8 cellular contexts compared by ENCODE assay signal in the genomic region with DNA sequence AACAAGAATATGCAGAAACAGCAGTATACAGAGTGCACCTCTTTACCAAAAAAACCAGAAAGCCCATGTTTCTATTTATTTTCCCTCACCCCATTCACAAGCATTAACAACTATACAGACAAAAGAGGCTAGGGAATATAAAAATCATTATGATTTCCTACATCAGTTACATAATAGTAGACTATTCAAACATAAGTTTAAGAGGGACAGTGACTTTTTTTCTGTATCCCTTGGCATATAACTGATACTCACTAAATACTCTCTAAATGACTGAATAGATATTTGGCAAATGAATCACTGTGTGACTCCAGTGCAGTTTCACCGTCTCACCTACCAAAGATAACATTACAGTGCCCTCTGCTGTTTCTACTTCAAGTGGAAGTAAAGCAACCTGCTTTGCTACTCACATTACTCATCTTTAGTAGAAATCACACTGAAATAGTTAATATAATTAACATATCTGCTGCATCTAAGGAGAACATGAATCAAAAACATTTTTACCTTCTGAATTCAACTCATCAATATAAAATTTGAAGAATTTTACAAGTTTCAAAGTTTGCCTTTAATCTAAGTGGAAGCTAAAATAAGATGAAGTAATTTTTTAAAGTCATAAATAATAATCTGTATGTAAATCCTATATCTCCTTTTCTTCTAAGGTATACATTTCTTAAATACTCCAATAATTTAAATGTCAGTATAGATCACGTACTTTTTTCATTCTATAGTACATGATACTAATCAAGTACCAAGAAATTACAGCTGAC.
A peak's percentile ranks its signal among the peaks of the same experiment; 100 is the strongest.
DNase-seq lines count a peak whose midpoint lies in the region; ATAC-seq and TF ChIP-seq lines count a peak whose summit lies in the region.

No MANE protein-coding gene starts in this region.

- no peaks in the 10 kb centered on the region for H3K36me3 ChIP-seq in ascending aorta

- H3K4me3 ChIP-seq in ascending aorta: no peak overlapping the region

- H3K4me1 ChIP-seq in ascending aorta: no peaks in the 10 kb centered on the region

- peak; percentile 96 for ATAC-seq in GM21447 (IDR thresholded peaks at IDR 0.05; ENCODE audit: unreplicated experiment)
- ATAC-seq in HG03571 (IDR thresholded peaks at IDR 0.05; ENCODE audit: unreplicated experiment): peak; percentile 81

- peak; percentile 9 for DNase-seq in activated CD4-positive, CD25-positive, alpha-beta regulatory T cell treated with anti-CD3 and anti-CD28 coated beads, Interleukin-2, amount 50 U/mL, for 16 hours (ENCODE audit: low read depth, low spot score)
- DNase-seq in activated CD4-positive, CD25-positive, alpha-beta regulatory T cell (lab: John Stamatoyannopoulos, UW): no peak
- DNase-seq in NCI-H748 (lab: John Stamatoyannopoulos, UW; ENCODE audit: unreplicated experiment) (peak; percentile 65), ascending aorta (ENCODE audit: low spot score in 2 of 2) (no peak), iPS DF 4.7 (ENCODE audit: extremely low read depth, low spot score) (peak; percentile 14)
- DNase-seq in stimulated activated CD4-positive, alpha-beta T cell treated with anti-CD3 and anti-CD28 coated beads, TNF-alpha, amount 100 ng/mL, for 48 hours (ENCODE audit: low read depth in 3 of 3): peak; percentile 4 to 21 (median 18)

- peak in 2 of 3 experiments; percentile 40 to 63 for TF ChIP-seq CTCF in ascending aorta (IDR thresholded peaks at IDR 0.05)

- H3K27ac ChIP-seq in ascending aorta: peak overlapping the region in 1 of 2 donors; percentile 29

- H3K9me3 ChIP-seq in ascending aorta: no peaks in the 10 kb centered on the region

- intact Hi-C loops in ascending aorta (cut with DNase I): loop anchor here (5.0 to 10.0 kb wide), 4 partner anchors 108 to 931 kb away; a partner anchor contains a TSS

- H3K27me3 ChIP-seq in ascending aorta: no peaks in the 10 kb centered on the region

Comparison
In these comparisons a context has a peak if more than half of its experiments do, and no peak if none do; other contexts are left out.
1. DNase-seq: peak in activated CD4-positive, CD25-positive, alpha-beta regulatory T cell treated with anti-CD3 and anti-CD28 coated beads, Interleukin-2, amount 50 U/mL, for 16 hours (single experiment), NCI-H748 (single experiment), iPS DF 4.7 (single experiment) and stimulated activated CD4-positive, alpha-beta T cell treated with anti-CD3 and anti-CD28 coated beads, TNF-alpha, amount 100 ng/mL, for 48 hours (3 of 3); none in activated CD4-positive, CD25-positive, alpha-beta regulatory T cell (0 of 4) and ascending aorta (0 of 2).